ENCODE assay signal across 13 cellular contexts in genomic region chr15:68341851-68342336, GRCh38.
DNase-seq lines count a peak whose midpoint lies in the region; ATAC-seq, FAIRE-seq and TF ChIP-seq lines count a peak whose summit lies in the region.
"Had no signal": no experiment of that assay in that cellular context is flagged by ENCODE, and none has a peak within 500 bp of the region (broad histone marks: within the 10 kb centered on the region; RNA-seq: fewer than 3 reads in every experiment).

No MANE protein-coding gene starts in this region.

- H2AFZ ChIP-seq in K562 (ENCODE audit: low read depth, low read length) = no peak overlapping the region

- TF ChIP-seq CTCF in K562 (IDR thresholded peaks at IDR 0.05 in 2 of 3, conservative IDR thresholded peaks at IDR 0.05 in 1 of 3; ENCODE audit: insufficient read depth in 2 of 3, low read depth in 1 of 3, low read length in 3 of 3) (no peak), right atrium auricular region (IDR thresholded peaks at IDR 0.05) (no peak), WERI-Rb-1 (IDR thresholded peaks at IDR 0.05; ENCODE audit: low read depth, low read length) (no peak)

- TF ChIP-seq RAD21 in K562 (CRISPR knock-in tag; conservative IDR thresholded peaks at IDR 0.05 in 1 of 2, IDR thresholded peaks at IDR 0.05 in 1 of 2) = no peak

- H3K4me2 ChIP-seq in K562 (ENCODE audit: insufficient read depth, low read length) (no peak overlapping the region), skeletal muscle satellite cell (ENCODE audit: low read length) (no peak overlapping the region)

- no peak for TF ChIP-seq EP300 in K562 (IDR thresholded peaks at IDR 0.05; ENCODE audit: low read length)

- H3K9me1 ChIP-seq in K562 (ENCODE audit: control insufficient read depth, insufficient read depth, low read length) = no peaks in the 10 kb centered on the region

- FAIRE-seq in HTR-8/SVneo (lab: Jason Lieb, UNC) = peak; percentile 4
- no peak for FAIRE-seq in K562 (lab: Jason Lieb, UNC)

- 0% methylated on average over 7 of the region's 7 CpGs for WGBS in K562 (ENCODE audit: insufficient coverage, low coverage, missing lambda C conversion rate)

- CTCF ChIA-PET in K562 (lab: Yijun Ruan, JAX; ENCODE audit: low intra/inter-chr PET ratio) = no interaction called here

- no peak overlapping the region for H3K4me3 ChIP-seq in K562
- H3K4me3 ChIP-seq in right atrium auricular region = no peak overlapping the region
- H3K4me3 ChIP-seq in skeletal muscle satellite cell (ENCODE audit: low read length) = no peak overlapping the region
- H3K4me3 ChIP-seq in WERI-Rb-1 (ENCODE audit: low read depth, low read length) = no peak overlapping the region
- H3K4me3 ChIP-seq: SJSA1 had no signal

- no peak overlapping the region for H3K27ac ChIP-seq in K562 (ENCODE audit: extremely low read depth, low read depth, low read length)
- peak overlapping the region; percentile 78 to 86 for H3K27ac ChIP-seq in right atrium auricular region
- H3K27ac ChIP-seq in WERI-Rb-1 = no peak overlapping the region
- H3K27ac ChIP-seq: SJSA1 had no signal

- TF ChIP-seq POLR2A in K562 (conservative IDR thresholded peaks at IDR 0.05) = no peak
- no peak for TF ChIP-seq POLR2A in GM18505 (IDR thresholded peaks at IDR 0.05; ENCODE audit: borderline replicate concordance, extremely low read depth, insufficient read depth, insufficient read length)

- intact Hi-C loops in K562 (cut with micrococcal nuclease) = no loop called here

- ATAC-seq in K562 = no peak
- no peak for ATAC-seq in HG02623 (IDR thresholded peaks at IDR 0.05; ENCODE audit: unreplicated experiment)
- ATAC-seq in GM18505 (IDR thresholded peaks at IDR 0.05; ENCODE audit: unreplicated experiment) = no peak

- H3K27me3 ChIP-seq in K562 (ENCODE audit: control insufficient read depth in 2 of 2, insufficient read depth in 2 of 2, low read length in 2 of 2) (peaks cover 41 to 86% of the 10 kb centered on the region in 2 experiments), right atrium auricular region (no peaks in the 10 kb centered on the region), skeletal muscle satellite cell (ENCODE audit: control insufficient read depth, insufficient read depth, low read length) (no peaks in the 10 kb centered on the region), WERI-Rb-1 (ENCODE audit: insufficient read depth, low read depth, severe bottlenecking) (no peaks in the 10 kb centered on the region)
- H3K27me3 ChIP-seq: SJSA1 had no signal

- in situ Hi-C loops in K562 (cut with MboI) = no loop called here

- H3K36me3 ChIP-seq in K562 (ENCODE audit: control insufficient read depth, insufficient read depth, low read length) (no peaks in the 10 kb centered on the region), right atrium auricular region (no peaks in the 10 kb centered on the region), skeletal muscle satellite cell (ENCODE audit: insufficient read depth, low read length) (no peaks in the 10 kb centered on the region), WERI-Rb-1 (no peaks in the 10 kb centered on the region)
- H3K36me3 ChIP-seq: SJSA1 had no signal

- H4K20me1 ChIP-seq in K562 (replicated peaks; ENCODE audit: control insufficient read depth, insufficient read depth, low read length) = 0 out of 2 replicates have a peak, but pooled peaks cover 6% of the 10 kb centered on the region

- no peaks in the 10 kb centered on the region for H3K79me2 ChIP-seq in K562 (ENCODE audit: control insufficient read depth, insufficient read depth, low read length)

- H3K9ac ChIP-seq in K562 (ENCODE audit: insufficient read depth in 1 of 2, low read depth in 2 of 2, low read length in 2 of 2) (no peak overlapping the region), skeletal muscle satellite cell (ENCODE audit: low read depth, low read length) (peak overlapping the region; percentile 29)

- no TSS peak for BruUV-seq in K562 (replicated peaks; lab: Mats Ljungman, UMichigan)

- POLR2A ChIA-PET in K562 (lab: Yijun Ruan, JAX) = interaction anchor here (0.6 to 1.6 kb wide), 2 partner anchors 23 to 25 kb away, joined by 3 to 5 read pairs; no protein-coding TSS in a partner anchor

- H3K9me3 ChIP-seq in K562 (replicated peaks; ENCODE audit: control insufficient read depth, insufficient read depth, low read depth, low read length) = no peaks in the 10 kb centered on the region
- no peaks in the 10 kb centered on the region for H3K9me3 ChIP-seq in right atrium auricular region
- H3K9me3 ChIP-seq in skeletal muscle satellite cell (replicated peaks; ENCODE audit: low read length) = no peaks in the 10 kb centered on the region
- H3K9me3 ChIP-seq in WERI-Rb-1 (ENCODE audit: severe bottlenecking) = no peaks in the 10 kb centered on the region
- H3K9me3 ChIP-seq: SJSA1 had no signal

- H3K4me1 ChIP-seq in K562 (replicated peaks in 1 of 2; ENCODE audit: control insufficient read depth in 2 of 2, insufficient read depth in 2 of 2, low read length in 2 of 2) = no peaks in the 10 kb centered on the region
- peaks cover 0 to 45% of the 10 kb centered on the region in 2 donors for H3K4me1 ChIP-seq in right atrium auricular region
- H3K4me1 ChIP-seq in skeletal muscle satellite cell (ENCODE audit: control insufficient read depth, insufficient read depth, low read length) = peaks cover 44% of the 10 kb centered on the region

- no peak for DNase-seq in HTR-8/SVneo (ENCODE audit: insufficient read length, low spot score)
- no peak for DNase-seq in K562 (ENCODE audit: extremely low read depth in 1 of 4, low spot score in 3 of 4)
- no peak for DNase-seq in right atrium auricular region (ENCODE audit: low spot score)
- no peak for DNase-seq in NCI-H1105 treated with DMSO at 0.1 percent for 48 hours (lab: John Stamatoyannopoulos, UW)
- DNase-seq in WERI-Rb-1 = no peak
- DNase-seq: activated naive CD8-positive, alpha-beta T cell treated with anti-CD3 and anti-CD28 coated beads for 36 hours; DND-41; NCI-H1436 treated with DMSO at 0.1 percent for 48 hours; NCI-H69 had no signal

TF ChIP-seq in K562, 482 proteins besides CTCF, POLR2A, EP300 and RAD21:
- no peak for TF ChIP-seq ZSCAN32 (CRISPR knock-in tag; IDR thresholded peaks at IDR 0.05)
- peak; percentile 30 for TF ChIP-seq PRDM10 (IDR thresholded peaks at IDR 0.05; ENCODE audit: partially characterized antibody)
- no peak for TF ChIP-seq ZNF263 (CRISPR knock-in tag; IDR thresholded peaks at IDR 0.05; ENCODE audit: borderline replicate concordance)

Comparison
In these comparisons a context has a peak if more than half of its experiments do, and no peak if none do; other contexts are left out.
1. H3K27ac ChIP-seq: peak in right atrium auricular region (2 of 2); none in K562 (single experiment) and WERI-Rb-1 (single experiment).